In the genomic region with DNA sequence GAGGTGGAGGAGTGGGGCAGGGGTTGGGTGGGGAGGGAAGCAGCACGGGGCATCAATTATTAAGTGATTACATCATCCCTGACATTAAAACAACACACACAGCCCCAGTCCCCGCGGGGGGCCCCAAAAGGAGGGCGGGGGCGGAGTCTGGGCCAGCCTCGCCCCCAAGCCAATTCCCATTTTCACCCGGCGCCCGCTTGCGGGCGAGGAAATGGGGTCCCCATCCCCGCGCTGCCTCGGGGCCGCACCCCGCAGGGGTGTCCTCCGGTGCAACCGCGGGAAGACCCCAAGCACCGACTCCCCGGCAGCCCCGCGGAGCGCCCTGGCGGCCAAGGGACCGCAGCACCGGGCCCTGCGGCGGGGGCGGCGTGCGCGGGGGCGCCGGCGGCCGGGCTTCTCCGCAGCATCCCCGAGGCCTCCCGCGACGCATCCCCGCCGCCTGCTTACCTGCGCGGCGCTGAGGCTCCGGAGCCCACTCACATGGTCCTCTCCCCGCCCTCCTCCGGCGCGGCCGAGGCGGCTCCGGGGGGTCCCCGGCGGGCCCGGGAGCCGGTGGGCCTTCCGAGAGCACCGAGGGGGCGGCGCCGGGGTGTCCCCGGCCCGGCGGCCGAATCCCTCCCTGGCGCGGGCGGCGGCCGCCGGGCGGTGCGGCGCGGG, we compare ENCODE assay signal across 8 cellular contexts. TPM values are rescaled to one million over a fixed set of nuclear protein-coding genes. Genes with fewer than 3 reads are reported as not detected.
DNase-seq lines count a peak whose midpoint lies in the region; ATAC-seq and TF ChIP-seq lines count a peak whose summit lies in the region.

No MANE protein-coding gene starts in this region.

- WGBS in ectodermal cell, 2 experiments = 0% methylated on average over 78 of the region's 78 CpGs
- 0% methylated on average over 52 to 54 of the region's 78 CpGs for WGBS in mesodermal cell (ENCODE audit: insufficient coverage in 2 of 2), 2 experiments

- H3K4me1 ChIP-seq in Caco-2 = peaks cover 8% of the 10 kb centered on the region
- peaks cover 23% of the 10 kb centered on the region for H3K4me1 ChIP-seq in KMS-11 (ENCODE audit: low read depth, poor library complexity, severe bottlenecking)
- peaks cover 24% of the 10 kb centered on the region for H3K4me1 ChIP-seq in ectodermal cell (ENCODE audit: control insufficient read depth, insufficient read depth, low read length)
- H3K4me1 ChIP-seq in mesodermal cell (ENCODE audit: control insufficient read depth, insufficient read depth, low read length, poor library complexity, severe bottlenecking) = peaks cover 19% of the 10 kb centered on the region

- H3K27me3 ChIP-seq in Caco-2 (replicated peaks; ENCODE audit: control insufficient read depth, insufficient read depth, low read length) = no peaks in the 10 kb centered on the region
- no peaks in the 10 kb centered on the region for H3K27me3 ChIP-seq in KMS-11 (ENCODE audit: insufficient read depth, low read depth)
- H3K27me3 ChIP-seq in ectodermal cell (ENCODE audit: control insufficient read depth, insufficient read depth, low read length, poor library complexity, severe bottlenecking) = no peaks in the 10 kb centered on the region

- no peaks in the 10 kb centered on the region for H3K4me1 Mint-ChIP-seq in Caco-2 (ENCODE audit: low read depth, unreplicated experiment)

- in situ Hi-C loops in ACHN (cut with HindIII; ENCODE audit: low pct_ligation_motif_present, low pct_unique_long_range_greater_than_20kb, low sequenced_read_pairs) = no loop called here

- BruUV-seq in Caco-2 (replicated peaks; lab: Mats Ljungman, UMichigan) = no TSS peak

- POLR2A ChIA-PET in Caco-2 (lab: Charles Lee) = no interaction called here

- no peaks in the 10 kb centered on the region for H3K9me3 Mint-ChIP-seq in Caco-2 (ENCODE audit: unreplicated experiment)

- peaks cover 25% of the 10 kb centered on the region for H3K79me2 ChIP-seq in KMS-11 (ENCODE audit: insufficient read depth, low read depth)

- no peak overlapping the region for H3K4me2 ChIP-seq in KMS-11

- H3K9ac ChIP-seq in KMS-11 = peak overlapping the region; percentile 39; the same call in 1 of the 2 replicates

- CTCF ChIA-PET in Caco-2 (lab: Charles Lee) = no interaction called here

- H2AFZ ChIP-seq in KMS-11 (ENCODE audit: low read depth) = no peak overlapping the region; the same call in 1 of the 2 replicates

- H4K20me1 ChIP-seq in KMS-11 (ENCODE audit: insufficient read depth) = no peaks in the 10 kb centered on the region

- DNase-seq in Caco-2 (peak in 1 of 2 experiments; percentile 15), ACHN (no peak)
- peak; percentile 47 to 62 for DNase-seq in activated CD4-positive, alpha-beta T cell treated with anti-CD3 and anti-CD28 coated beads, Interleukin-2, amount 50 U/mL, for 24 hours (ENCODE audit: low read depth in 1 of 2, low spot score in 1 of 2)
- peak; percentile 32 to 52 for DNase-seq in stimulated activated CD8-positive, alpha-beta memory T cell treated with anti-CD3 and anti-CD28 coated beads, Interleukin-4, amount 100 ng/mL, for 1 hour (ENCODE audit: low read depth in 2 of 2, low spot score in 1 of 2)

- ATAC-seq in GM21619 (IDR thresholded peaks at IDR 0.05; ENCODE audit: unreplicated experiment) = peak; percentile 16

- H3K36me3 ChIP-seq in Caco-2 (ENCODE audit: control insufficient read depth, insufficient read depth, low read length) (no peaks in the 10 kb centered on the region), KMS-11 (ENCODE audit: insufficient read depth) (no peaks in the 10 kb centered on the region), ectodermal cell (ENCODE audit: control insufficient read depth, insufficient read depth, low read length) (no peaks in the 10 kb centered on the region), mesodermal cell (ENCODE audit: control insufficient read depth, insufficient read depth, low read length) (peaks cover 7% of the 10 kb centered on the region)

- H3K9me3 ChIP-seq in Caco-2 (no peaks in the 10 kb centered on the region; the same call in 1 of the 2 replicates), ectodermal cell (ENCODE audit: control insufficient read depth, low read length) (no peaks in the 10 kb centered on the region), mesodermal cell (ENCODE audit: control insufficient read depth, low read length) (no peaks in the 10 kb centered on the region)

- H3K4me3 ChIP-seq in Caco-2 (ENCODE audit: low read depth, low read length) (peak overlapping the region; percentile 38), KMS-11 (IDR thresholded peaks at IDR 0.05; ENCODE audit: insufficient read depth, low read depth, low read length) (no peak overlapping the region), ectodermal cell (ENCODE audit: insufficient read depth, low read depth, low read length) (peak overlapping the region; percentile 75), mesodermal cell (ENCODE audit: extremely low read depth, insufficient read depth, low read length, poor library complexity, severe bottlenecking) (peak overlapping the region; percentile 69)

- no peak overlapping the region for H3K27ac ChIP-seq in KMS-11
- H3K27ac ChIP-seq in ectodermal cell (ENCODE audit: insufficient read depth, low read depth, low read length, poor library complexity, severe bottlenecking) = peak overlapping the region; percentile 68
- peak overlapping the region; percentile 78 for H3K27ac ChIP-seq in mesodermal cell (ENCODE audit: low read depth, low read length, severe bottlenecking)

- TF ChIP-seq CTCF in Caco-2 (IDR thresholded peaks at IDR 0.05; ENCODE audit: insufficient read depth in 1 of 2, low read depth in 1 of 2, low read length in 1 of 2, severe bottlenecking in 1 of 2, unreplicated experiment in 1 of 2) (no peak), KMS-11 (conservative IDR thresholded peaks at IDR 0.05; ENCODE audit: low read depth, low read length) (no peak)

- H3K27ac Mint-ChIP-seq in Caco-2 (ENCODE audit: unreplicated experiment) = no peak overlapping the region

- peak overlapping the region; percentile 85 for H3K4me3 Mint-ChIP-seq in Caco-2 (ENCODE audit: unreplicated experiment)

- no peaks in the 10 kb centered on the region for H3K36me3 Mint-ChIP-seq in Caco-2 (ENCODE audit: insufficient read depth, unreplicated experiment)

- intact Hi-C loops in Caco-2 (cut with micrococcal nuclease; ENCODE audit: unreplicated experiment) = loop anchor here (1.0 to 5.0 kb wide), 2 partner anchors 125 to 171 kb away; no protein-coding TSS in a partner anchor

- peaks cover 12% of the 10 kb centered on the region for H3K27me3 Mint-ChIP-seq in Caco-2 (ENCODE audit: insufficient read depth, unreplicated experiment)

RNA-seq across cellular contexts. Expression of gene FYN, which starts 0.6 kb away (rescaled TPM):
- total RNA-seq in Caco-2 (2022) = 7.2 and 7.6 TPM in 2 replicates
- polyA plus RNA-seq in ectodermal cell (2013, experiment 1 of 4) = 174 TPM
- polyA plus RNA-seq in ectodermal cell (2013, experiment 2 of 4) = 163 TPM
- 134 TPM for polyA plus RNA-seq in ectodermal cell (2013, experiment 3 of 4)
- polyA plus RNA-seq in ectodermal cell (2013, experiment 4 of 4) = 143 TPM
- polyA plus RNA-seq in mesodermal cell (2013, experiment 1 of 2) = 145 TPM
- polyA plus RNA-seq in mesodermal cell (2013, experiment 2 of 2) = 124 TPM
